Comparison of ENCODE assay signal across 22 cellular contexts in the genomic region with DNA sequence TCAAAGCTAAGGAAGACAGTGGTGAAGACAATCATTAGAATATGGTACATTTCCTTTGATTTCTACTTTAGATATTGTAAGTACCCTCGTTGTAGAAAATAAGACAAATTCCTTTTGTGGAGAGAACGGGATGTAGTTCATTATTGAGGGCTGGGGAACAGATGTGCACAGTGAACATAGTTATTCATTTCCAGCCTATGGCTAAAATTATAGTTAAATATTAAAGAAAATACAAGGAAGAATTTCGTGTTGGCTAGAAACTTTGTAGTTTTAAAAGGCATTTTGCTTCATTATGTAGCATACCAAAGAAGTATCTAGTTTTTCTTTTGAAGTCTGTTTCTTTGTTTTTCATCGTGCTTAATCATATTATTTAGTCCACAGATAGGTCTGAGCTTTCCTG.
"Had no signal": no experiment of that assay in that cellular context is flagged by ENCODE, and none has a peak within 500 bp of the region (broad histone marks: within the 10 kb centered on the region; RNA-seq: fewer than 3 reads in every experiment).

No MANE protein-coding gene starts in this region.

- H3K9me3 ChIP-seq: breast epithelium, heart right ventricle, lower lobe of right lung, thoracic aorta had no signal

- H3K4me3 ChIP-seq: breast epithelium, coronary artery, heart right ventricle, lower lobe of right lung, thoracic aorta had no signal

- H3K27ac ChIP-seq: breast epithelium, coronary artery, heart right ventricle, lower lobe of right lung, thoracic aorta had no signal

- H3K27me3 ChIP-seq: breast epithelium, heart right ventricle had no signal

- H3K27ac Mint-ChIP-seq: activated naive CD8-positive, alpha-beta T cell treated with anti-CD3 and anti-CD28 coated beads for 36 hours; activated T-cell treated with anti-CD3 and anti-CD28 coated beads, Interleukin-2, amount 50 U/mL, for 24 hours; activated T-helper 2 cell treated with anti-CD3 and anti-CD28 coated beads, Interferon-gamma antibody, Interleukin-2, Interleukin-4, amounts not matched to agents 10 μg/mL and 5 μg/mL and 100 μg/mL, durations not matched to agents 14 hours and 24 hours and 36 hours; stimulated activated memory B cell treated with anti-CD40 and anti-IgM and Interleukin-4, amounts not matched to agents 10 μg/mL and 1 μg/mL and 100 μg/mL, for 72 hours; T-helper 1 cell treated with Interleukin-12 subunit alpha and Interleukin-12 subunit beta and Interleukin-4 antibody, amounts not matched to agents 30 μg/mL and 1 μg/mL, for 36 hours; WTC11 had no signal

- ATAC-seq: heart right ventricle; left lobe of liver; natural killer cell; sciatic nerve; stimulated activated memory B cell treated with anti-CD40 and anti-IgM and Interleukin-4, amounts not matched to agents 10 μg/mL and 1 μg/mL and 100 μg/mL, for 72 hours; WTC11 had no signal

- H3K27me3 Mint-ChIP-seq: activated naive CD8-positive, alpha-beta T cell treated with anti-CD3 and anti-CD28 coated beads for 36 hours; activated T-cell treated with anti-CD3 and anti-CD28 coated beads, Interleukin-2, amount 50 U/mL, for 24 hours; stimulated activated memory B cell treated with anti-CD40 and anti-IgM and Interleukin-4, amounts not matched to agents 10 μg/mL and 1 μg/mL and 100 μg/mL, for 72 hours had no signal

- DNase-seq: activated CD8-positive, alpha-beta memory T cell treated with anti-CD3 and anti-CD28 coated beads for 24 hours; activated CD8-positive, alpha-beta memory T cell treated with anti-CD3 and anti-CD28 coated beads, Interleukin-2, amount 50 U/mL, for 4 hours; activated naive CD4-positive, alpha-beta T cell treated with Interleukin-2 at 50 U/mL for 16 hours; activated naive CD8-positive, alpha-beta T cell treated with anti-CD3 and anti-CD28 coated beads for 36 hours; activated T-cell treated with anti-CD3 and anti-CD28 coated beads, Interleukin-2, amount 50 U/mL, for 24 hours; heart right ventricle; islet precursor cell; lower lobe of right lung; natural killer cell; small intestine; stimulated activated CD4-positive, alpha-beta T cell treated with anti-CD3 and anti-CD28 coated beads, Interleukin-2, amount 100 ng/mL, for 24 hours; T1000 had no signal

- H3K9me3 Mint-ChIP-seq: activated naive CD8-positive, alpha-beta T cell treated with anti-CD3 and anti-CD28 coated beads for 36 hours; activated T-cell treated with anti-CD3 and anti-CD28 coated beads, Interleukin-2, amount 50 U/mL, for 24 hours; activated T-helper 2 cell treated with anti-CD3 and anti-CD28 coated beads, Interferon-gamma antibody, Interleukin-2, Interleukin-4, amounts not matched to agents 10 μg/mL and 5 μg/mL and 100 μg/mL, durations not matched to agents 14 hours and 24 hours and 36 hours; natural killer cell; stimulated activated memory B cell treated with anti-CD40 and anti-IgM and Interleukin-4, amounts not matched to agents 10 μg/mL and 1 μg/mL and 100 μg/mL, for 72 hours; T-helper 1 cell treated with Interleukin-12 subunit alpha and Interleukin-12 subunit beta and Interleukin-4 antibody, amounts not matched to agents 30 μg/mL and 1 μg/mL, for 36 hours; WTC11 had no signal

- H3K4me1 ChIP-seq: breast epithelium, heart right ventricle, lower lobe of right lung had no signal

- H3K4me1 Mint-ChIP-seq: natural killer cell; stimulated activated memory B cell treated with anti-CD40 and anti-IgM and Interleukin-4, amounts not matched to agents 10 μg/mL and 1 μg/mL and 100 μg/mL, for 72 hours had no signal

- H3K36me3 ChIP-seq: breast epithelium, thoracic aorta had no signal

- FAIRE-seq: astrocyte, small intestine had no signal

- H3K4me3 Mint-ChIP-seq: activated naive CD8-positive, alpha-beta T cell treated with anti-CD3 and anti-CD28 coated beads for 36 hours; activated T-cell treated with anti-CD3 and anti-CD28 coated beads, Interleukin-2, amount 50 U/mL, for 24 hours; natural killer cell; stimulated activated memory B cell treated with anti-CD40 and anti-IgM and Interleukin-4, amounts not matched to agents 10 μg/mL and 1 μg/mL and 100 μg/mL, for 72 hours; T-helper 1 cell treated with Interleukin-12 subunit alpha and Interleukin-12 subunit beta and Interleukin-4 antibody, amounts not matched to agents 30 μg/mL and 1 μg/mL, for 36 hours; WTC11 had no signal
